Comparison of ENCODE assay signal across 8 cellular contexts in genomic region chr6:11144393-11144829, GRCh38. TPM values are rescaled to one million over a fixed set of nuclear protein-coding genes. Genes with fewer than 3 reads are reported as not detected.
DNase-seq lines count a peak whose midpoint lies in the region; ATAC-seq and TF ChIP-seq lines count a peak whose summit lies in the region.

No MANE protein-coding gene starts in this region.

- no peaks in the 10 kb centered on the region for H3K27me3 ChIP-seq in right lobe of liver

- H3K36me3 ChIP-seq in right lobe of liver, result no peaks in the 10 kb centered on the region

- WGBS in right lobe of liver (ENCODE audit: insufficient coverage, low coverage, low lambda C conversion rate, missing lambda C conversion rate), result 30% methylated on average over 6 of the region's 6 CpGs

- peak; percentile 64 for ATAC-seq in HG02870 (IDR thresholded peaks at IDR 0.05; ENCODE audit: unreplicated experiment)
- ATAC-seq in right lobe of liver, result peak; percentile 93 to 96 (median 94)

- TF ChIP-seq CTCF in right lobe of liver (IDR thresholded peaks at IDR 0.05), result peak; percentile 91 to 95 (median 93)

- no peak overlapping the region for H3K27ac ChIP-seq in right lobe of liver

- H3K4me3 Mint-ChIP-seq in activated CD4-positive, alpha-beta T cell treated with anti-CD3 and anti-CD28 coated beads, Interleukin-2, amount 10 ng/mL, durations not matched to agents 24 days and 14 days, result no peak overlapping the region

- intact Hi-C loops in activated CD4-positive, alpha-beta T cell treated with anti-CD3 and anti-CD28 coated beads, Interleukin-2, amount 10 ng/mL, durations not matched to agents 24 days and 14 days (cut with micrococcal nuclease), result loop anchor here (1.0 to 10.0 kb wide), 6 partner anchors 28 to 431 kb away; partner anchors contain the start of gene SMIM13
- intact Hi-C loops in right lobe of liver (cut with DNase I), result loop anchor here in 1 of 2 donors (5.0 kb wide), 1 partner anchor 353 kb away; no protein-coding TSS in a partner anchor

- no peak overlapping the region for H3K27ac Mint-ChIP-seq in activated CD4-positive, alpha-beta T cell treated with anti-CD3 and anti-CD28 coated beads, Interleukin-2, amount 10 ng/mL, durations not matched to agents 24 days and 14 days

- TF ChIP-seq POLR2A in right lobe of liver (IDR thresholded peaks at IDR 0.05), result no peak

- H3K4me1 ChIP-seq in right lobe of liver, result peaks cover 0 to 3% (median 0%) of the 10 kb centered on the region in 4 donors

- no peaks in the 10 kb centered on the region for H3K27me3 Mint-ChIP-seq in activated CD4-positive, alpha-beta T cell treated with anti-CD3 and anti-CD28 coated beads, Interleukin-2, amount 10 ng/mL, durations not matched to agents 24 days and 14 days

- DNase-seq in NCI-H345 (lab: John Stamatoyannopoulos, UW), result peak; percentile 35
- DNase-seq in NCI-H345 treated with DMSO at 0.1 percent for 48 hours (lab: John Stamatoyannopoulos, UW; ENCODE audit: unreplicated experiment), result no peak
- DNase-seq in NCI-H2227 treated with DMSO at 0.1 percent for 48 hours (lab: John Stamatoyannopoulos, UW), result peak; percentile 57
- peak; percentile 93 for DNase-seq in activated CD4-positive, alpha-beta T cell treated with anti-CD3 and anti-CD28 coated beads, Interleukin-2, amount 10 ng/mL, durations not matched to agents 24 days and 14 days
- peak; percentile 58 for DNase-seq in dedifferentiated amniotic fluid mesenchymal stem cell (ENCODE audit: extremely low spot score)
- peak; percentile 79 to 83 (median 82) for DNase-seq in right lobe of liver
- peak; percentile 56 to 57 (median 56) for DNase-seq in stimulated activated CD4-positive, alpha-beta T cell treated with anti-CD3 and anti-CD28 coated beads, TNF-alpha, amount 100 ng/mL, for 4 hours (ENCODE audit: low read depth in 3 of 3)

- peaks cover 13% of the 10 kb centered on the region for H3K4me1 Mint-ChIP-seq in activated CD4-positive, alpha-beta T cell treated with anti-CD3 and anti-CD28 coated beads, Interleukin-2, amount 10 ng/mL, durations not matched to agents 24 days and 14 days

- no peaks in the 10 kb centered on the region for H3K36me3 Mint-ChIP-seq in activated CD4-positive, alpha-beta T cell treated with anti-CD3 and anti-CD28 coated beads, Interleukin-2, amount 10 ng/mL, durations not matched to agents 24 days and 14 days (ENCODE audit: low read depth)

- no peaks in the 10 kb centered on the region for H3K9me3 Mint-ChIP-seq in activated CD4-positive, alpha-beta T cell treated with anti-CD3 and anti-CD28 coated beads, Interleukin-2, amount 10 ng/mL, durations not matched to agents 24 days and 14 days

- no peaks in the 10 kb centered on the region for H3K9me3 ChIP-seq in right lobe of liver

- no peak overlapping the region for H3K4me3 ChIP-seq in right lobe of liver

RNA-seq across cellular contexts. Expression of gene ERVFRD-1, which starts 32.9 kb away (rescaled TPM):
- not detected in 2 replicates for total RNA-seq in activated CD4-positive, alpha-beta T cell treated with anti-CD3 and anti-CD28 coated beads, Interleukin-2, amount 10 ng/mL, durations not matched to agents 24 days and 14 days
- under 1 TPM in 1 of 6 experiments, not detected in 5; 0.12 TPM for total RNA-seq in right lobe of liver

RNA-seq across cellular contexts. Expression of gene SMIM13, which starts 50.8 kb away (rescaled TPM):
- 15.2 and 15.6 TPM in 2 replicates for total RNA-seq in activated CD4-positive, alpha-beta T cell treated with anti-CD3 and anti-CD28 coated beads, Interleukin-2, amount 10 ng/mL, durations not matched to agents 24 days and 14 days
- total RNA-seq in right lobe of liver, result 1 to 10 TPM; 6.4 to 9.5 (median 7.6) TPM
